1 cellular context compared by ENCODE assay signal in genomic region chr15:78618490-78618934, GRCh38.
A peak's percentile ranks its signal among the peaks of the same experiment; 100 is the strongest.
TF ChIP-seq lines count a peak whose summit lies in the region.

No MANE protein-coding gene starts in this region.

TF ChIP-seq in K562, 482 proteins besides CTCF, POLR2A, EP300 and RAD21 (continued from another document):
- TF ChIP-seq ARID4B (CRISPR knock-in tag; IDR thresholded peaks at IDR 0.05), result no peak
- no peak for TF ChIP-seq SMARCA4 (IDR thresholded peaks at IDR 0.05)
- TF ChIP-seq SMC3 (conservative IDR thresholded peaks at IDR 0.05; ENCODE audit: insufficient read depth, low read depth, low read length), result peak; percentile 86
- no peak for TF ChIP-seq BACH1 (tag; IDR thresholded peaks at IDR 0.05)
- no peak for TF ChIP-seq TRIM24 (IDR thresholded peaks at IDR 0.05)
- no peak for TF ChIP-seq CEBPB (tag; IDR thresholded peaks at IDR 0.05)
- TF ChIP-seq, protein P1, sequence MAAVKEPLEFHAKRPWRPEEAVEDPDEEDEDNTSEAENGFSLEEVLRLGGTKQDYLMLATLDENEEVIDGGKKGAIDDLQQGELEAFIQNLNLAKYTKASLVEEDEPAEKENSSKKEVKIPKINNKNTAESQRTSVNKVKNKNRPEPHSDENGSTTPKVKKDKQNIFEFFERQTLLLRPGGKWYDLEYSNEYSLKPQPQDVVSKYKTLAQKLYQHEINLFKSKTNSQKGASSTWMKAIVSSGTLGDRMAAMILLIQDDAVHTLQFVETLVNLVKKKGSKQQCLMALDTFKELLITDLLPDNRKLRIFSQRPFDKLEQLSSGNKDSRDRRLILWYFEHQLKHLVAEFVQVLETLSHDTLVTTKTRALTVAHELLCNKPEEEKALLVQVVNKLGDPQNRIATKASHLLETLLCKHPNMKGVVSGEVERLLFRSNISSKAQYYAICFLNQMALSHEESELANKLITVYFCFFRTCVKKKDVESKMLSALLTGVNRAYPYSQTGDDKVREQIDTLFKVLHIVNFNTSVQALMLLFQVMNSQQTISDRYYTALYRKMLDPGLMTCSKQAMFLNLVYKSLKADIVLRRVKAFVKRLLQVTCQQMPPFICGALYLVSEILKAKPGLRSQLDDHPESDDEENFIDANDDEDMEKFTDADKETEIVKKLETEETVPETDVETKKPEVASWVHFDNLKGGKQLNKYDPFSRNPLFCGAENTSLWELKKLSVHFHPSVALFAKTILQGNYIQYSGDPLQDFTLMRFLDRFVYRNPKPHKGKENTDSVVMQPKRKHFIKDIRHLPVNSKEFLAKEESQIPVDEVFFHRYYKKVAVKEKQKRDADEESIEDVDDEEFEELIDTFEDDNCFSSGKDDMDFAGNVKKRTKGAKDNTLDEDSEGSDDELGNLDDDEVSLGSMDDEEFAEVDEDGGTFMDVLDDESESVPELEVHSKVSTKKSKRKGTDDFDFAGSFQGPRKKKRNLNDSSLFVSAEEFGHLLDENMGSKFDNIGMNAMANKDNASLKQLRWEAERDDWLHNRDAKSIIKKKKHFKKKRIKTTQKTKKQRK (IDR thresholded peaks at IDR 0.05; ENCODE audit: borderline replicate concordance, low read depth, low read length), result no peak
- TF ChIP-seq ATF4 (CRISPR knock-in tag; IDR thresholded peaks at IDR 0.05), result no peak
- no peak for TF ChIP-seq ZNF175 (CRISPR knock-in tag; IDR thresholded peaks at IDR 0.05; ENCODE audit: low read depth)
